ENCODE assay signal across 1 cellular context in genomic region chr1:167881069-167881468, GRCh38.
TF ChIP-seq lines count a peak whose summit lies in the region.

No MANE protein-coding gene starts in this region.

TF ChIP-seq in SK-N-SH treated with all-trans-retinoic acid at 6 μM for 48 hours, 23 proteins besides CTCF, POLR2A, EP300 and RAD21 (continued from another document):
- no peak for TF ChIP-seq TSHZ2 (CRISPR knock-in tag; IDR thresholded peaks at IDR 0.05)
- TF ChIP-seq ZFP3 (CRISPR knock-in tag; IDR thresholded peaks at IDR 0.05), result no peak
TF ChIP-seq in SK-N-SH treated with all-trans-retinoic acid at 6 μM for 48 hours: peak in this region for 0.
